ENCODE assay signal across 24 cellular contexts in the genomic region with DNA sequence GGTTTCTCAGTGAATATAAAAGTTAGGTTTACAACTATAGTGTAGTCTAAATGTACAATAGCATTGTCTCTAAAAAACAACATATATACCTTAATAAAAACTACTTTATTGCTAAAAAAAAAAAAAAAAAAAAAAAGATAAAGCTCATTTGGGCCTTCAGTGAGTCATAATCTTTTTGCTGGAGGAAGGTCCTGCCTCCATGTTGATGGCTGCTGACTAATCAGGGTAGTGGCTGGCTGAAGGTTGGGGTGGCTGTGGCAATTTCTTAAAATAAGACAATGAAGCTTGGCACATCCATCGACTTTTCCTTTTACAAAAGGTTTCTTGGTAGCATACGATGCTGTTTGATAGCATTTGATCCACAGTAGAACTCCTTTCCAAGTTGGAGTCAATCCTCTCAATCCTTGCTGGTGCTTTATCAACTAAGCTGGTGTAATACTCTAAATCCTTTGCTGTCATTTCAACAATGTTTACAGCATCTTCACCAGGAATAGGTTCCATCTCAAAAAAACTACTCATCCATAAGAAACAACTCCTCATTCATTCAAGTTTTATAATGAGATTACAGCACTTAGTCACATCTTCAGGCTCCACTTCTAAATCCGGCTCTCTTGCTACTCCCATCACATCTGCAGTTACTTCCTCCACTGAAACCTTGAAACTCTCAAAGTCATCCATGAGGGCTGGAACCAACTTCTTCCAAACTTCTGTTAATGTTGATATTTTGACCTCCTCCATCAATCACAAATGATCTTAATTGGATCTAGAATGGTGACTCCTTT. TPM values are rescaled to one million over a fixed set of nuclear protein-coding genes. Genes with fewer than 3 reads are reported as not detected.
DNase-seq lines count a peak whose midpoint lies in the region; ATAC-seq and TF ChIP-seq lines count a peak whose summit lies in the region.
"Had no signal": no experiment of that assay in that cellular context is flagged by ENCODE, and none has a peak within 500 bp of the region (broad histone marks: within the 10 kb centered on the region; RNA-seq: fewer than 3 reads in every experiment).

No MANE protein-coding gene starts in this region.

- H3K27ac Mint-ChIP-seq in IgD-negative memory B cell, result peak overlapping the region in 2 of 3 donors; percentile 84 to 92
- H3K27ac Mint-ChIP-seq in memory B cell, result peak overlapping the region; percentile 76
- H3K27ac Mint-ChIP-seq: activated CD4-positive, alpha-beta T cell treated with anti-CD3 and anti-CD28 coated beads, Interleukin-2, amount 10 ng/mL, durations not matched to agents 24 days and 14 days; type B pancreatic cell had no signal

- peak overlapping the region; percentile 22; the same call in 1 of the 2 replicates for H3K4me2 ChIP-seq in OCI-LY7 (ENCODE audit: low read length)
- H3K4me2 ChIP-seq: BLaER1 treated with 17β-estradiol and CSF1 and Interleukin-3, amounts not matched to agents 10 nM and 100 nM; KMS-11 had no signal

- TF ChIP-seq POLR2A in heart left ventricle (IDR thresholded peaks at IDR 0.05), result no peak

- H3K27ac ChIP-seq in OCI-LY7 (ENCODE audit: low read depth, low read length, poor library complexity, severe bottlenecking), result no peak overlapping the region
- H3K27ac ChIP-seq in heart left ventricle, result no peak overlapping the region
- H3K27ac ChIP-seq: BLaER1 treated with 17β-estradiol and CSF1 and Interleukin-3, amounts not matched to agents 10 nM and 100 nM; esophagus muscularis mucosa; KMS-11; left lung had no signal

- H3K36me3 Mint-ChIP-seq in IgD-negative memory B cell, result peaks cover 19% of the 10 kb centered on the region
- peaks cover 14% of the 10 kb centered on the region for H3K36me3 Mint-ChIP-seq in memory B cell

- WGBS in heart left ventricle, 4 donors, result 77 to 89% (median 82%) methylated on average over 3 of the region's 3 CpGs

- no peaks in the 10 kb centered on the region for H3K9me3 ChIP-seq in OCI-LY7 (ENCODE audit: low read length)
- H3K9me3 ChIP-seq in heart left ventricle, result no peaks in the 10 kb centered on the region
- H3K9me3 ChIP-seq: esophagus muscularis mucosa, left lung had no signal

- H2AFZ ChIP-seq in OCI-LY7 (ENCODE audit: low read length), result peak overlapping the region; percentile 6; the same call in 1 of the 2 replicates

- POLR2A ChIA-PET in OCI-LY7 (lab: Charles Lee), result interaction anchor here (0.6 to 1.0 kb wide), 2 partner anchors 9 to 12 kb away, joined by 4 to 5 read pairs; no protein-coding TSS in a partner anchor

- H3K27me3 Mint-ChIP-seq in IgD-negative memory B cell, result no peaks in the 10 kb centered on the region
- no peaks in the 10 kb centered on the region for H3K27me3 Mint-ChIP-seq in memory B cell
- H3K27me3 Mint-ChIP-seq: activated CD4-positive, alpha-beta T cell treated with anti-CD3 and anti-CD28 coated beads, Interleukin-2, amount 10 ng/mL, durations not matched to agents 24 days and 14 days; central memory CD8-positive, alpha-beta T cell; stimulated activated naive CD8-positive, alpha-beta T cell treated with anti-CD3 and anti-CD28 coated beads, Interleukin-15, amount 100 ng/mL, for 72 hours; type B pancreatic cell had no signal

- peak overlapping the region in 3 of 4 donors; percentile 18 to 88 (median 75) for H3K4me3 Mint-ChIP-seq in IgD-negative memory B cell
- H3K4me3 Mint-ChIP-seq in memory B cell, result peak overlapping the region; percentile 74
- H3K4me3 Mint-ChIP-seq: activated CD4-positive, alpha-beta T cell treated with anti-CD3 and anti-CD28 coated beads, Interleukin-2, amount 10 ng/mL, durations not matched to agents 24 days and 14 days; central memory CD8-positive, alpha-beta T cell; stimulated activated naive CD8-positive, alpha-beta T cell treated with anti-CD3 and anti-CD28 coated beads, Interleukin-15, amount 100 ng/mL, for 72 hours; type B pancreatic cell had no signal

- no TSS peak for BruUV-seq in OCI-LY7 (replicated peaks; lab: Mats Ljungman, UMichigan)

- H3K27me3 ChIP-seq in heart left ventricle, result no peaks in the 10 kb centered on the region
- H3K27me3 ChIP-seq: BLaER1 treated with 17β-estradiol and CSF1 and Interleukin-3, amounts not matched to agents 10 nM and 100 nM; esophagus muscularis mucosa; left lung had no signal

- H3K9me3 Mint-ChIP-seq in IgD-negative memory B cell, result no peaks in the 10 kb centered on the region
- H3K9me3 Mint-ChIP-seq in memory B cell, result no peaks in the 10 kb centered on the region
- H3K9me3 Mint-ChIP-seq: central memory CD8-positive, alpha-beta T cell; stimulated activated naive CD8-positive, alpha-beta T cell treated with anti-CD3 and anti-CD28 coated beads, Interleukin-15, amount 100 ng/mL, for 72 hours; type B pancreatic cell had no signal

- intact Hi-C loops in OCI-LY7 (cut with micrococcal nuclease; ENCODE audit: unreplicated experiment) (no loop called here), heart left ventricle (cut with DNase I) (no loop called here)

- H3K36me3 ChIP-seq in OCI-LY7 (ENCODE audit: insufficient read depth, low read length) (no peaks in the 10 kb centered on the region; the same call in 1 of the 2 replicates), heart left ventricle (peaks cover 0 to 8% (median 0%) of the 10 kb centered on the region in 9 donors)
- H3K36me3 ChIP-seq: esophagus muscularis mucosa, left lung had no signal

- H3K4me1 Mint-ChIP-seq in IgD-negative memory B cell, result peaks cover 55 to 68% (median 62%) of the 10 kb centered on the region in 3 donors
- peaks cover 50% of the 10 kb centered on the region for H3K4me1 Mint-ChIP-seq in memory B cell

- CTCF ChIA-PET in OCI-LY7 (lab: Charles Lee; ENCODE audit: unreplicated experiment), result no interaction called here

- no peaks in the 10 kb centered on the region for H3K9me2 ChIP-seq in OCI-LY7 (ENCODE audit: insufficient read depth, low read length)

- ATAC-seq in memory B cell (ENCODE audit: low read depth), result no peak
- no peak for ATAC-seq in heart left ventricle
- ATAC-seq: left lung; stimulated activated naive CD8-positive, alpha-beta T cell treated with anti-CD3 and anti-CD28 coated beads, Interleukin-15, amount 100 ng/mL, for 72 hours had no signal

- DNase-seq in EH (ENCODE audit: low read depth) (peak; percentile 45), OCI-LY7 (ENCODE audit: low spot score) (peak; percentile 16), memory B cell (ENCODE audit: low spot score in 2 of 2) (no peak), heart left ventricle (no peak), T-helper 1 cell (no peak), GOT3 (lab: John Stamatoyannopoulos, UW) (no peak)
- DNase-seq: activated CD4-positive, alpha-beta T cell treated with anti-CD3 and anti-CD28 coated beads, Interleukin-2, amount 10 ng/mL, durations not matched to agents 24 days and 14 days; activated CD8-positive, alpha-beta memory T cell treated with anti-CD3 and anti-CD28 coated beads, Interleukin-2, amount 50 U/mL, for 48 hours; activated effector memory CD4-positive, alpha-beta T cell treated with Interleukin-2 at 50 U/mL for 16 hours; amygdala; head of caudate nucleus; left lung; NCI-H146; NK-92 treated with Interleukin-12 subunit alpha and Interleukin-12 subunit beta, amount 100 ng/mL, for 24 hours; small intestine; stimulated activated CD4-positive, alpha-beta T cell treated with anti-CD3 and anti-CD28 coated beads, Interleukin-2, amount 100 ng/mL, for 48 hours; SW 1271 had no signal

- H3K79me2 ChIP-seq in OCI-LY7 (ENCODE audit: insufficient read depth, low read depth, low read length), result peaks cover 11% of the 10 kb centered on the region; the same call in 1 of the 2 replicates

- TF ChIP-seq CTCF in OCI-LY7 (conservative IDR thresholded peaks at IDR 0.05; ENCODE audit: low read length) (no peak), heart left ventricle (IDR thresholded peaks at IDR 0.05) (no peak)

- H3K4me1 ChIP-seq in OCI-LY7 (ENCODE audit: insufficient read depth, low read length, poor library complexity, severe bottlenecking) (peaks cover 30% of the 10 kb centered on the region), heart left ventricle (peaks cover 0 to 56% (median 31%) of the 10 kb centered on the region in 12 donors)

- H4K20me1 ChIP-seq in OCI-LY7 (ENCODE audit: insufficient read depth, low read length), result no peaks in the 10 kb centered on the region

- no peak overlapping the region for H3K4me3 ChIP-seq in OCI-LY7 (ENCODE audit: low read depth, low read length, poor library complexity, severe bottlenecking)
- no peak overlapping the region for H3K4me3 ChIP-seq in heart left ventricle
- H3K4me3 ChIP-seq: BLaER1 treated with 17β-estradiol and CSF1 and Interleukin-3, amounts not matched to agents 10 nM and 100 nM; esophagus muscularis mucosa; left lung had no signal

RNA-seq across cellular contexts. Expression of gene ZNF280D, which starts 13.3 kb away (rescaled TPM):
- polyA plus RNA-seq in IgD-negative memory B cell (19.4 TPM), heart left ventricle (10 to 100 TPM in 1 of 2 donors, 1 to 10 TPM in 1; 7.0 to 18.6 TPM)
- 7.1 and 10.7 TPM in 2 replicates for total RNA-seq in OCI-LY7 (2014; rRNA removed; shearing (Covaris generic))
- total RNA-seq in OCI-LY7 (2022) (23.4 and 26.8 TPM in 2 replicates), heart left ventricle (10 to 100 TPM; 14.6 to 32.8 (median 23.9) TPM)

Comparison
In these comparisons a context has a peak if more than half of its experiments do, and no peak if none do; other contexts are left out.
1. DNase-seq: peak in EH (single experiment) and OCI-LY7 (single experiment); none in memory B cell (0 of 2), heart left ventricle (0 of 5), T-helper 1 cell (0 of 5) and GOT3 (single experiment).